Comparison of ENCODE assay signal across 15 cellular contexts in the genomic region with DNA sequence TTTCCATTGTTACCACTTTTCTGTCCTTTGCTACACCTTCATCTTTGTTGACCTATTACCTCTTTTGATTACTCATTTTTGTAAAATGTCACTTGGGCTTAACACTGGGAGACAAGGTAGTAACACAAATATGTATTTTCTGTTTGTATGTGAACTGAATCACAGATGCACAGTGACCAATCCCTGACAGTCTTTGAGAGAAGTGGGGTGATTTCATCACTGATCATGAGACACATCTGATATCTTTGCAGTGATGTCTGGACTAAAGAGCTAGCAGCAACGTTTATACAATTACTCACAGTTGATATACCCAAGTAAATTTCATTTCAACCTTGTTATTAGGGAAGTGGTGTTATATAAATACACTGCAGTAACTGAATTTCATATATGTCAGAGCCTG.
"Had no signal": no experiment of that assay in that cellular context is flagged by ENCODE, and none has a peak within 500 bp of the region (broad histone marks: within the 10 kb centered on the region; RNA-seq: fewer than 3 reads in every experiment).

No MANE protein-coding gene starts in this region.

- H3K27ac ChIP-seq: gastrocnemius medialis had no signal

- DNase-seq: activated CD4-positive, alpha-beta T cell treated with anti-CD3 and anti-CD28 coated beads, Interleukin-2, amount 50 U/mL, for 48 hours; activated CD4-positive, CD25-positive, alpha-beta regulatory T cell treated with anti-CD3 and anti-CD28 coated beads, Interleukin-2, amount 50 U/mL, for 72 hours; activated CD8-positive, alpha-beta memory T cell treated with anti-CD3 and anti-CD28 coated beads, Interleukin-2, amount 10 ng/mL, durations not matched to agents 7 days and 5 days; activated gamma-delta T cell; activated T-cell treated with anti-CD3 and anti-CD28 coated beads, Interleukin-2, amount 50 U/mL, for 24 hours; anterior cingulate cortex; gastrocnemius medialis; hypothalamus; left colon; stimulated activated CD4-positive, alpha-beta T cell treated with anti-CD3 and anti-CD28 coated beads, Interleukin-12 subunit alpha, Interleukin-12 subunit beta, amount 100 ng/mL, for 4 hours; stimulated activated naive CD4-positive, alpha-beta T cell treated with Interleukin-2 at 50 U/mL for 16 hours; T-helper 2 cell had no signal

- H3K4me1 ChIP-seq: gastrocnemius medialis had no signal

- H3K36me3 ChIP-seq: gastrocnemius medialis had no signal

- H3K27me3 ChIP-seq: gastrocnemius medialis had no signal

- H3K9me3 ChIP-seq: gastrocnemius medialis had no signal

- H3K4me3 ChIP-seq: gastrocnemius medialis had no signal

- ATAC-seq: activated CD8-positive, alpha-beta memory T cell treated with anti-CD3 and anti-CD28 coated beads, Interleukin-2, amount 10 ng/mL, durations not matched to agents 7 days and 5 days; gastrocnemius medialis; left colon had no signal

- FAIRE-seq: colon, endothelial cell of umbilical vein, TTC549 had no signal
